ENCODE assay signal across 1 cellular context in genomic region chr9:121284733-121285451, GRCh38.
TF ChIP-seq lines count a peak whose summit lies in the region.

No MANE protein-coding gene starts in this region.

TF ChIP-seq in HepG2, 621 proteins besides CTCF, POLR2A, EP300 and RAD21 (continued from another document):
- no peak for TF ChIP-seq ZNF274 (CRISPR knock-in tag; IDR thresholded peaks at IDR 0.05)
- no peak for TF ChIP-seq MXI1 (IDR thresholded peaks at IDR 0.05; ENCODE audit: borderline replicate concordance, low read depth, low read length)
- TF ChIP-seq ZNF318 (CRISPR knock-in tag; IDR thresholded peaks at IDR 0.05) = no peak
TF ChIP-seq in HepG2: peak in this region for 1.
